In genomic region chr11:134866981-134867675, GRCh38 we compare ENCODE assay signal across 26 cellular contexts.
"Had no signal": no experiment of that assay in that cellular context is flagged by ENCODE, and none has a peak within 500 bp of the region (broad histone marks: within the 10 kb centered on the region; RNA-seq: fewer than 3 reads in every experiment).

No MANE protein-coding gene starts in this region.

- ATAC-seq: activated CD4-positive, alpha-beta T cell treated with anti-CD3 and anti-CD28 coated beads for 36 hours; activated CD8-positive, alpha-beta T cell treated with anti-CD3 and anti-CD28 coated beads for 36 hours; activated T-cell treated with anti-CD3 and anti-CD28 coated beads, Interleukin-2, amount 50 U/mL, for 4 hours; activated T-helper 17 cell treated with anti-CD3 and anti-CD28 coated beads, Interleukin-2, amount 50 U/mL, for 72 hours; gastroesophageal sphincter had no signal

- FAIRE-seq: astrocyte, colon, endometrium, endothelial cell of umbilical vein had no signal

- H3K36me3 Mint-ChIP-seq: activated naive CD8-positive, alpha-beta T cell had no signal

- H3K27me3 Mint-ChIP-seq: activated CD4-positive, alpha-beta T cell treated with anti-CD3 and anti-CD28 coated beads, Interleukin-2, amount 10 ng/mL, durations not matched to agents 24 days and 14 days had no signal

- H3K4me1 Mint-ChIP-seq: activated CD4-positive, alpha-beta T cell treated with anti-CD3 and anti-CD28 coated beads for 36 hours; activated CD4-positive, alpha-beta T cell treated with anti-CD3 and anti-CD28 coated beads, Interleukin-2, amount 10 ng/mL, durations not matched to agents 24 days and 14 days; activated T-helper 17 cell treated with anti-CD3 and anti-CD28 coated beads, Interleukin-2, amount 50 U/mL, for 72 hours had no signal

- H3K4me3 Mint-ChIP-seq: activated CD4-positive, alpha-beta T cell treated with anti-CD3 and anti-CD28 coated beads for 36 hours; activated CD4-positive, alpha-beta T cell treated with anti-CD3 and anti-CD28 coated beads, Interleukin-2, amount 10 ng/mL, durations not matched to agents 24 days and 14 days; activated CD8-positive, alpha-beta T cell treated with anti-CD3 and anti-CD28 coated beads for 36 hours; activated naive CD8-positive, alpha-beta T cell; activated T-cell treated with anti-CD3 and anti-CD28 coated beads, Interleukin-2, amount 50 U/mL, for 4 hours; activated T-helper 17 cell treated with anti-CD3 and anti-CD28 coated beads, Interleukin-2, amount 50 U/mL, for 72 hours had no signal

- H3K4me1 ChIP-seq: esophagus squamous epithelium, gastroesophageal sphincter had no signal

- H3K27ac Mint-ChIP-seq: activated CD4-positive, alpha-beta T cell treated with anti-CD3 and anti-CD28 coated beads for 36 hours; activated CD4-positive, alpha-beta T cell treated with anti-CD3 and anti-CD28 coated beads, Interleukin-2, amount 10 ng/mL, durations not matched to agents 24 days and 14 days; activated CD8-positive, alpha-beta T cell treated with anti-CD3 and anti-CD28 coated beads for 36 hours; activated naive CD8-positive, alpha-beta T cell; activated T-helper 17 cell treated with anti-CD3 and anti-CD28 coated beads, Interleukin-2, amount 50 U/mL, for 72 hours had no signal

- H3K4me3 ChIP-seq: esophagus squamous epithelium, gastroesophageal sphincter had no signal

- H3K27ac ChIP-seq: epithelial cell of prostate, esophagus squamous epithelium, gastroesophageal sphincter had no signal

- H3K9me3 Mint-ChIP-seq: activated CD4-positive, alpha-beta T cell treated with anti-CD3 and anti-CD28 coated beads, Interleukin-2, amount 10 ng/mL, durations not matched to agents 24 days and 14 days; activated CD8-positive, alpha-beta T cell treated with anti-CD3 and anti-CD28 coated beads for 36 hours; activated T-cell treated with anti-CD3 and anti-CD28 coated beads, Interleukin-2, amount 50 U/mL, for 4 hours; activated T-helper 17 cell treated with anti-CD3 and anti-CD28 coated beads, Interleukin-2, amount 50 U/mL, for 72 hours had no signal

- DNase-seq: activated CD4-positive, alpha-beta T cell treated with anti-CD3 and anti-CD28 coated beads for 36 hours; activated CD4-positive, alpha-beta T cell treated with anti-CD3 and anti-CD28 coated beads, Interleukin-2, amount 10 ng/mL, durations not matched to agents 24 days and 14 days; activated CD4-positive, CD25-positive, alpha-beta regulatory T cell; activated CD4-positive, CD25-positive, alpha-beta regulatory T cell treated with anti-CD3 and anti-CD28 coated beads, Interleukin-2, amount 50 U/mL, for 72 hours; activated CD8-positive, alpha-beta memory T cell treated with anti-CD3 and anti-CD28 coated beads for 24 hours; activated CD8-positive, alpha-beta T cell treated with anti-CD3 and anti-CD28 coated beads for 36 hours; activated effector memory CD4-positive, alpha-beta T cell treated with Interleukin-2 at 50 U/mL for 16 hours; activated gamma-delta T cell treated with Interleukin-2 at 50 U/mL for 16 hours; activated naive CD4-positive, alpha-beta T cell treated with anti-CD3 and anti-CD28 coated beads, Interleukin-2, amount 50 U/mL, for 16 hours; activated naive CD4-positive, alpha-beta T cell treated with Interleukin-2 at 50 U/mL for 16 hours; activated T-cell treated with anti-CD3 and anti-CD28 coated beads, Interleukin-2, amount 50 U/mL, for 4 hours; amniotic stem cell; anterior cingulate cortex; caudate nucleus; effector CD8-positive, alpha-beta T cell; esophagus squamous epithelium; foreskin melanocyte; T-helper 2 cell had no signal

- H3K9me3 ChIP-seq: esophagus squamous epithelium, gastroesophageal sphincter had no signal

- H3K36me3 ChIP-seq: esophagus squamous epithelium, gastroesophageal sphincter had no signal
